8 cellular contexts compared by ENCODE assay signal in genomic region chr20:50113420-50114224, GRCh38. TPM values are rescaled to one million over a fixed set of nuclear protein-coding genes. Genes with fewer than 3 reads are reported as not detected.
DNase-seq lines count a peak whose midpoint lies in the region; ATAC-seq and TF ChIP-seq lines count a peak whose summit lies in the region.

No MANE protein-coding gene starts in this region.

- H3K9me3 ChIP-seq in Karpas-422 (ENCODE audit: low read length), result no peaks in the 10 kb centered on the region
- no peaks in the 10 kb centered on the region for H3K9me3 ChIP-seq in naive thymus-derived CD4-positive, alpha-beta T cell (ENCODE audit: control insufficient read depth in 2 of 3, low read length in 3 of 3)

- H3K27ac Mint-ChIP-seq in naive thymus-derived CD4-positive, alpha-beta T cell, result peak overlapping the region; percentile 90 to 99 (median 97)

- H3K4me1 ChIP-seq in Karpas-422 (ENCODE audit: low read length), result peaks cover 60% of the 10 kb centered on the region
- peaks cover 54 to 59% of the 10 kb centered on the region in 2 donors for H3K4me1 ChIP-seq in naive thymus-derived CD4-positive, alpha-beta T cell (ENCODE audit: control insufficient read depth in 2 of 2, insufficient read depth in 2 of 2, low read length in 2 of 2)

- POLR2A ChIA-PET in BJ (lab: Charles Lee), result no interaction called here
- POLR2A ChIA-PET in naive thymus-derived CD4-positive, alpha-beta T cell (lab: Charles Lee), result interaction anchor here (0.7 to 7.8 kb wide), 10 partner anchors 8 to 370 kb away, joined by 3 to 131 read pairs (median 4); partner anchors contain the start of genes CEBPB, PEDS1 and RNF114

- H3K4me1 Mint-ChIP-seq in naive thymus-derived CD4-positive, alpha-beta T cell, result peaks cover 56 to 76% (median 71%) of the 10 kb centered on the region in 7 donors

- ATAC-seq in naive thymus-derived CD4-positive, alpha-beta T cell, result no peak
- ATAC-seq in HG03460 (IDR thresholded peaks at IDR 0.05; ENCODE audit: unreplicated experiment), result no peak

- H3K27me3 ChIP-seq in BJ (ENCODE audit: control insufficient read depth, insufficient read depth, low read length) (no peaks in the 10 kb centered on the region), Karpas-422 (ENCODE audit: low read length) (no peaks in the 10 kb centered on the region)
- H3K27me3 ChIP-seq in naive thymus-derived CD4-positive, alpha-beta T cell (ENCODE audit: control insufficient read depth in 2 of 2, insufficient read depth in 2 of 2, low read length in 2 of 2), result no peaks in the 10 kb centered on the region

- H3K27ac ChIP-seq in Karpas-422 (ENCODE audit: low read length), result peak overlapping the region; percentile 87
- H3K27ac ChIP-seq in naive thymus-derived CD4-positive, alpha-beta T cell (ENCODE audit: low read depth, low read length), result peak overlapping the region; percentile 96

- TF ChIP-seq CTCF in BJ (IDR thresholded peaks at IDR 0.05; ENCODE audit: insufficient read depth, low read depth, low read length), result no peak
- TF ChIP-seq CTCF in choroid plexus epithelial cell (conservative IDR thresholded peaks at IDR 0.05; ENCODE audit: low read depth, low read length), result no peak

- peaks cover 66% of the 10 kb centered on the region for H3K79me2 ChIP-seq in Karpas-422 (ENCODE audit: low read length)

- CTCF ChIA-PET in BJ (lab: Yijun Ruan, JAX), result interaction anchor here (0.7 to 2.5 kb wide), 5 partner anchors 28 to 215 kb away, joined by 3 to 12 read pairs (median 4); no protein-coding TSS in a partner anchor
- CTCF ChIA-PET in naive thymus-derived CD4-positive, alpha-beta T cell (lab: Charles Lee), result interaction anchor here (1.0 to 1.5 kb wide), 3 partner anchors 34 to 56 kb away, joined by 3 to 4 read pairs (median 3); no protein-coding TSS in a partner anchor

- intact Hi-C loops in naive thymus-derived CD4-positive, alpha-beta T cell (cut with micrococcal nuclease), result loop anchor here (1.0 to 10.0 kb wide), 11 partner anchors 27 to 926 kb away; partner anchors contain the start of genes SNAI1 (in 2 of the 2), ADNP (in 1 of the 2), PARD6B (in 1 of the 2) and PEDS1 (in 1 of the 2)

- peak overlapping the region; percentile 48; the same call in 1 of the 2 replicates for H2AFZ ChIP-seq in Karpas-422 (ENCODE audit: low read length)

- H3K4me3 Mint-ChIP-seq in naive thymus-derived CD4-positive, alpha-beta T cell, result peak overlapping the region; percentile 91 to 99 (median 96)

- H3K36me3 Mint-ChIP-seq in naive thymus-derived CD4-positive, alpha-beta T cell, result peaks cover 0 to 8% (median 0%) of the 10 kb centered on the region in 5 donors

- H3K4me3 ChIP-seq in BJ (ENCODE audit: low read depth, low read length) (peak overlapping the region; percentile 80), Karpas-422 (ENCODE audit: low read length) (peak overlapping the region; percentile 94), choroid plexus epithelial cell (ENCODE audit: low read depth, low read length) (peak overlapping the region; percentile 85)
- H3K4me3 ChIP-seq in naive thymus-derived CD4-positive, alpha-beta T cell (ENCODE audit: low read length), result peak overlapping the region; percentile 84

- H3K9me3 Mint-ChIP-seq in naive thymus-derived CD4-positive, alpha-beta T cell, result no peaks in the 10 kb centered on the region

- H3K4me2 ChIP-seq in Karpas-422 (ENCODE audit: low read depth, low read length, poor library complexity, severe bottlenecking), result peak overlapping the region; percentile 87

- DNase-seq in BJ (ENCODE audit: low read depth) (no peak), Karpas-422 (peak; percentile 55), choroid plexus epithelial cell (ENCODE audit: low read depth) (no peak), UCSD-AML1 (lab: John Stamatoyannopoulos, UW; ENCODE audit: unreplicated experiment) (no peak), NCI-H2171 (lab: John Stamatoyannopoulos, UW) (no peak)
- no peak for DNase-seq in naive thymus-derived CD4-positive, alpha-beta T cell
- DNase-seq in stimulated activated CD4-positive, alpha-beta T cell treated with anti-CD3 and anti-CD28 coated beads, Interleukin-15, amount 100 ng/mL, for 24 hours, result no peak

- H4K20me1 ChIP-seq in Karpas-422 (ENCODE audit: insufficient read depth, low read depth, low read length), result peaks cover 36% of the 10 kb centered on the region

- H3K27me3 Mint-ChIP-seq in naive thymus-derived CD4-positive, alpha-beta T cell, result no peaks in the 10 kb centered on the region

- H3K36me3 ChIP-seq in BJ (ENCODE audit: control insufficient read depth, insufficient read depth, low read length) (no peaks in the 10 kb centered on the region), Karpas-422 (ENCODE audit: insufficient read depth, low read length) (peaks cover 2% of the 10 kb centered on the region; the same call in 1 of the 2 replicates)
- peaks cover 0 to 4% (median 0%) of the 10 kb centered on the region in 3 experiments for H3K36me3 ChIP-seq in naive thymus-derived CD4-positive, alpha-beta T cell (ENCODE audit: control insufficient read depth in 2 of 3, insufficient read depth in 3 of 3, low read length in 3 of 3)

- no peaks in the 10 kb centered on the region for H3K9me2 ChIP-seq in Karpas-422 (replicated peaks; ENCODE audit: insufficient read depth, low read length)

- H3K9ac ChIP-seq in Karpas-422 (ENCODE audit: low read length), result peak overlapping the region; percentile 93

RNA-seq across cellular contexts. Expression of gene UBE2V1, which starts 0.7 kb away (rescaled TPM):
- 101 and 138 TPM in 2 replicates for polyA plus RNA-seq in BJ (2011; rRNA removed)
- 48.3 and 62.0 TPM in 2 replicates for polyA minus RNA-seq in BJ (2011; rRNA and poly(A)+ RNA removed)
- total RNA-seq in Karpas-422 (2014; rRNA removed; shearing (Covaris generic); ENCODE audit: low replicate concordance), result 76.7 and 95.6 TPM in 2 replicates
- total RNA-seq in naive thymus-derived CD4-positive, alpha-beta T cell, result 100 to 1,000 TPM; 131 to 167 (median 140) TPM
- polyA plus RNA-seq in naive thymus-derived CD4-positive, alpha-beta T cell, result 100 to 1,000 TPM; 128 to 134 TPM

RNA-seq across cellular contexts. Expression of gene PEDS1, which starts 39.9 kb away (rescaled TPM):
- 26.1 and 52.3 TPM in 2 replicates for polyA plus RNA-seq in BJ (2011; rRNA removed)
- 54.5 and 98.1 TPM in 2 replicates for polyA minus RNA-seq in BJ (2011; rRNA and poly(A)+ RNA removed)
- 14.5 and 29.7 TPM in 2 replicates for total RNA-seq in Karpas-422 (2014; rRNA removed; shearing (Covaris generic); ENCODE audit: low replicate concordance)
- total RNA-seq in naive thymus-derived CD4-positive, alpha-beta T cell, result 10 to 100 TPM; 16.0 to 27.6 (median 20.8) TPM
- polyA plus RNA-seq in naive thymus-derived CD4-positive, alpha-beta T cell, result 10 to 100 TPM; 18.1 to 29.3 TPM
